16 cellular contexts compared by ENCODE assay signal in genomic region chr17:29562615-29563014, GRCh38. TPM values are rescaled to one million over a fixed set of nuclear protein-coding genes. Genes with fewer than 3 reads are reported as not detected.
DNase-seq lines count a peak whose midpoint lies in the region; ATAC-seq and TF ChIP-seq lines count a peak whose summit lies in the region.
"Had no signal": no experiment of that assay in that cellular context is flagged by ENCODE, and none has a peak within 500 bp of the region (broad histone marks: within the 10 kb centered on the region; RNA-seq: fewer than 3 reads in every experiment).

No MANE protein-coding gene starts in this region.

- H3K36me3 ChIP-seq in heart right ventricle (peaks cover 0 to 9% (median 0%) of the 10 kb centered on the region in 9 donors), upper lobe of left lung (peaks cover 0 to 7% (median 3%) of the 10 kb centered on the region in 4 donors)
- H3K36me3 ChIP-seq: colonic mucosa, gastrocnemius medialis had no signal

- WGBS in heart right ventricle, 2 donors, result 77 to 80% methylated on average over 18 of the region's 18 CpGs
- 76 to 77% methylated on average over 16 to 18 of the region's 18 CpGs for WGBS in upper lobe of left lung, 2 donors

- H3K4me1 Mint-ChIP-seq in natural killer cell treated with Interleukin-12 subunit alpha and Interleukin-12 subunit beta and Interleukin-15 and Interleukin-18, amount 100 ng/mL, for 72 hours (ENCODE audit: low read depth in 2 of 2), result peaks cover 38 to 39% of the 10 kb centered on the region in 2 donors

- no peak for ATAC-seq in left ventricle myocardium superior
- ATAC-seq in heart right ventricle, result no peak
- no peak for ATAC-seq in natural killer cell treated with Interleukin-12 subunit alpha and Interleukin-12 subunit beta and Interleukin-15 and Interleukin-18, amount 100 ng/mL, for 72 hours
- ATAC-seq in upper lobe of left lung (ENCODE audit: low FRiP score in 2 of 2), result no peak
- ATAC-seq: gastrocnemius medialis, left lung had no signal

- H3K27me3 ChIP-seq in heart right ventricle, result no peaks in the 10 kb centered on the region
- H3K27me3 ChIP-seq in upper lobe of left lung, result no peaks in the 10 kb centered on the region
- H3K27me3 ChIP-seq: colonic mucosa had no signal

- no peaks in the 10 kb centered on the region for H3K27me3 Mint-ChIP-seq in natural killer cell treated with Interleukin-12 subunit alpha and Interleukin-12 subunit beta and Interleukin-15 and Interleukin-18, amount 100 ng/mL, for 72 hours
- H3K27me3 Mint-ChIP-seq: activated CD4-positive, alpha-beta T cell treated with anti-CD3 and anti-CD28 coated beads, Interleukin-2, amount 10 ng/mL, durations not matched to agents 7 days and 5 days had no signal

- peak overlapping the region; percentile 71 to 90 for H3K27ac Mint-ChIP-seq in natural killer cell treated with Interleukin-12 subunit alpha and Interleukin-12 subunit beta and Interleukin-15 and Interleukin-18, amount 100 ng/mL, for 72 hours
- H3K27ac Mint-ChIP-seq: activated CD4-positive, alpha-beta T cell treated with anti-CD3 and anti-CD28 coated beads, Interleukin-2, amount 10 ng/mL, durations not matched to agents 7 days and 5 days had no signal

- TF ChIP-seq CTCF in heart right ventricle (IDR thresholded peaks at IDR 0.05), result no peak
- no peak for TF ChIP-seq CTCF in upper lobe of left lung (IDR thresholded peaks at IDR 0.05)

- no peak for TF ChIP-seq POLR2A in upper lobe of left lung (IDR thresholded peaks at IDR 0.05)

- H3K9me3 ChIP-seq in heart right ventricle (no peaks in the 10 kb centered on the region), upper lobe of left lung (no peaks in the 10 kb centered on the region)
- H3K9me3 ChIP-seq: colonic mucosa, gastrocnemius medialis, left lung had no signal

- DNase-seq in left ventricle myocardium superior, result peak; percentile 26
- DNase-seq in heart right ventricle, result no peak
- DNase-seq in dermis blood vessel endothelial cell, result peak; percentile 32
- peak; percentile 25 for DNase-seq in natural killer cell treated with Interleukin-12 subunit alpha and Interleukin-12 subunit beta and Interleukin-15 and Interleukin-18, amount 100 ng/mL, for 72 hours (ENCODE audit: low spot score)
- DNase-seq in upper lobe of left lung, result no peak
- no peak for DNase-seq in amniotic stem cell (lab: John Stamatoyannopoulos, UW)
- DNase-seq in superior temporal gyrus (ENCODE audit: extremely low spot score), result no peak
- DNase-seq in GF-D8 (lab: John Stamatoyannopoulos, UW), result no peak
- DNase-seq: activated CD4-positive, alpha-beta T cell treated with anti-CD3 and anti-CD28 coated beads, Interleukin-2, amount 10 ng/mL, durations not matched to agents 7 days and 5 days; activated naive CD4-positive, alpha-beta T cell; colonic mucosa; COR-L47; GM23248; stimulated activated CD4-positive, alpha-beta T cell treated with anti-CD3 and anti-CD28 coated beads, Interleukin-4, amount 100 ng/mL, for 4 hours had no signal

- intact Hi-C loops in left ventricle myocardium superior (cut with micrococcal nuclease) (no loop called here), heart right ventricle (cut with DNase I) (loop anchor here in 1 of 10 donors (10.0 kb wide), 1 partner anchor 418 kb away; no protein-coding TSS in a partner anchor)

- H3K27ac ChIP-seq in heart right ventricle (peak overlapping the region in 2 of 10 donors; percentile 20 to 73), upper lobe of left lung (peak overlapping the region; percentile 21 to 70 (median 49))
- H3K27ac ChIP-seq: colonic mucosa, gastrocnemius medialis, GM23248 had no signal

- no peaks in the 10 kb centered on the region for H3K9me3 Mint-ChIP-seq in natural killer cell treated with Interleukin-12 subunit alpha and Interleukin-12 subunit beta and Interleukin-15 and Interleukin-18, amount 100 ng/mL, for 72 hours
- H3K9me3 Mint-ChIP-seq: activated CD4-positive, alpha-beta T cell treated with anti-CD3 and anti-CD28 coated beads, Interleukin-2, amount 10 ng/mL, durations not matched to agents 7 days and 5 days had no signal

- H3K4me1 ChIP-seq in heart right ventricle, result peaks cover 0 to 56% (median 25%) of the 10 kb centered on the region in 9 donors
- peaks cover 31 to 45% (median 37%) of the 10 kb centered on the region in 4 donors for H3K4me1 ChIP-seq in upper lobe of left lung

- H3K4me3 Mint-ChIP-seq in natural killer cell treated with Interleukin-12 subunit alpha and Interleukin-12 subunit beta and Interleukin-15 and Interleukin-18, amount 100 ng/mL, for 72 hours, result no peak overlapping the region
- H3K4me3 Mint-ChIP-seq: activated CD4-positive, alpha-beta T cell treated with anti-CD3 and anti-CD28 coated beads, Interleukin-2, amount 10 ng/mL, durations not matched to agents 7 days and 5 days had no signal

- TF ChIP-seq EP300 in upper lobe of left lung (IDR thresholded peaks at IDR 0.05), result no peak

- H3K4me3 ChIP-seq in heart right ventricle (no peak overlapping the region), upper lobe of left lung (no peak overlapping the region)
- H3K4me3 ChIP-seq: colonic mucosa, gastrocnemius medialis, GM23248, left lung had no signal

- H3K36me3 Mint-ChIP-seq in natural killer cell treated with Interleukin-12 subunit alpha and Interleukin-12 subunit beta and Interleukin-15 and Interleukin-18, amount 100 ng/mL, for 72 hours, result no peaks in the 10 kb centered on the region

RNA-seq across cellular contexts. Expression of gene ABHD15, which starts 4.2 kb away (rescaled TPM):
- total RNA-seq in left ventricle myocardium superior (6.4 TPM), heart right ventricle (1 to 10 TPM; 4.4 to 9.0 (median 5.6) TPM), dermis blood vessel endothelial cell (8.1 and 8.8 TPM in 2 replicates), upper lobe of left lung (10 to 100 TPM; 12.8 to 17.8 (median 14.9) TPM)
- 1 to 10 TPM; 3.5 to 5.7 TPM for polyA plus RNA-seq in heart right ventricle
- 10 to 100 TPM; 12.6 to 20.3 TPM for total RNA-seq in natural killer cell treated with Interleukin-12 subunit alpha and Interleukin-12 subunit beta and Interleukin-15 and Interleukin-18, amount 100 ng/mL, for 72 hours

RNA-seq across cellular contexts. Expression of gene TP53I13, which starts 5.9 kb away (rescaled TPM):
- 40.1 TPM for total RNA-seq in left ventricle myocardium superior
- total RNA-seq in heart right ventricle, result 10 to 100 TPM; 24.0 to 41.6 (median 30.2) TPM
- 100 to 1,000 TPM in 1 of 2 donors, 10 to 100 TPM in 1; 92.8 to 106 TPM for polyA plus RNA-seq in heart right ventricle
- total RNA-seq in dermis blood vessel endothelial cell, result 34.5 and 52.2 TPM in 2 replicates
- total RNA-seq in natural killer cell treated with Interleukin-12 subunit alpha and Interleukin-12 subunit beta and Interleukin-15 and Interleukin-18, amount 100 ng/mL, for 72 hours, result 10 to 100 TPM; 61.6 to 95.5 TPM
- 100 to 1,000 TPM in 2 of 6 donors, 10 to 100 TPM in 4; 57.3 to 178 (median 75.4) TPM for total RNA-seq in upper lobe of left lung

RNA-seq across cellular contexts. Expression of gene GIT1, which starts 26.8 kb away (rescaled TPM):
- total RNA-seq in left ventricle myocardium superior (31.5 TPM), heart right ventricle (10 to 100 TPM; 20.6 to 34.7 (median 28.1) TPM), dermis blood vessel endothelial cell (40.7 and 87.2 TPM in 2 replicates), upper lobe of left lung (10 to 100 TPM; 34.6 to 88.4 (median 45.5) TPM)
- 10 to 100 TPM; 31.6 to 35.4 TPM for polyA plus RNA-seq in heart right ventricle
- total RNA-seq in natural killer cell treated with Interleukin-12 subunit alpha and Interleukin-12 subunit beta and Interleukin-15 and Interleukin-18, amount 100 ng/mL, for 72 hours, result 100 to 1,000 TPM in 1 of 2 donors, 10 to 100 TPM in 1; 40.8 to 111 TPM

RNA-seq across cellular contexts. Expression of gene ANKRD13B, which starts 30.3 kb away (rescaled TPM):
- total RNA-seq in left ventricle myocardium superior (8.3 TPM), heart right ventricle (1 to 10 TPM; 2.5 to 9.1 (median 5.5) TPM), dermis blood vessel endothelial cell (7.7 and 13.9 TPM in 2 replicates), upper lobe of left lung (10 to 100 TPM in 1 of 6 donors, 1 to 10 TPM in 5; 1.5 to 24.1 (median 3.9) TPM)
- polyA plus RNA-seq in heart right ventricle, result 1 to 10 TPM; 6.2 to 9.7 TPM
- 10 to 100 TPM in 1 of 2 donors, 1 to 10 TPM in 1; 4.4 to 32.5 TPM for total RNA-seq in natural killer cell treated with Interleukin-12 subunit alpha and Interleukin-12 subunit beta and Interleukin-15 and Interleukin-18, amount 100 ng/mL, for 72 hours

Comparison
In these comparisons a context has a peak if more than half of its experiments do, and no peak if none do; other contexts are left out.
1. DNase-seq: peak in left ventricle myocardium superior (single experiment), dermis blood vessel endothelial cell (single experiment) and natural killer cell treated with Interleukin-12 subunit alpha and Interleukin-12 subunit beta and Interleukin-15 and Interleukin-18, amount 100 ng/mL, for 72 hours (single experiment); none in heart right ventricle (0 of 2), upper lobe of left lung (0 of 2), amniotic stem cell (single experiment), superior temporal gyrus (single experiment) and GF-D8 (single experiment).